ENCODE assay signal across 9 cellular contexts in genomic region chr1:160085686-160086089, GRCh38. TPM values are rescaled to one million over a fixed set of nuclear protein-coding genes. Genes with fewer than 3 reads are reported as not detected.
DNase-seq lines count a peak whose midpoint lies in the region; ATAC-seq and TF ChIP-seq lines count a peak whose summit lies in the region.
"Had no signal": no experiment of that assay in that cellular context is flagged by ENCODE, and none has a peak within 500 bp of the region (broad histone marks: within the 10 kb centered on the region; RNA-seq: fewer than 3 reads in every experiment).

No MANE protein-coding gene starts in this region.

- H3K4me3 ChIP-seq in fibroblast of lung (replicated peaks in 1 of 4; ENCODE audit: control extremely low read depth in 1 of 4, insufficient read depth in 1 of 4, low read depth in 3 of 4, low read length in 4 of 4) (no peak overlapping the region), neural cell (ENCODE audit: low read length) (no peak overlapping the region)

- no peaks in the 10 kb centered on the region for H3F3A ChIP-seq in neural cell (ENCODE audit: insufficient read depth, low read length, poor library complexity, severe bottlenecking)

- no peaks in the 10 kb centered on the region for H3K79me2 ChIP-seq in fibroblast of lung (ENCODE audit: control insufficient read depth, insufficient read depth, low read length)
- H3K79me2 ChIP-seq in neural cell (replicated peaks; ENCODE audit: insufficient read depth, low read length) = no peaks in the 10 kb centered on the region

- H3K9me3 ChIP-seq in fibroblast of lung (ENCODE audit: control insufficient read depth, insufficient read depth, low read depth, low read length) (no peaks in the 10 kb centered on the region), neural cell (ENCODE audit: low read length) (no peaks in the 10 kb centered on the region)

- peaks cover 19% of the 10 kb centered on the region for H3K4me1 Mint-ChIP-seq in activated T-helper 1 cell treated with anti-CD3 and anti-CD28 coated beads, Interleukin-12 subunit alpha, Interleukin-12 subunit beta, Interleukin-2, Interleukin-4 antibody, amounts not matched to agents 30 ng/mL and 10 ng/mL and 1 ng/mL, durations not matched to agents 14 hours and 24 hours and 36 hours (ENCODE audit: low read depth)

- peak; percentile 64 for TF ChIP-seq RAD21 in neural cell (conservative IDR thresholded peaks at IDR 0.05)

- H3K27ac Mint-ChIP-seq in activated T-helper 1 cell treated with anti-CD3 and anti-CD28 coated beads, Interleukin-12 subunit alpha, Interleukin-12 subunit beta, Interleukin-2, Interleukin-4 antibody, amounts not matched to agents 30 ng/mL and 10 ng/mL and 1 ng/mL, durations not matched to agents 14 hours and 24 hours and 36 hours = no peak overlapping the region

- intact Hi-C loops in activated T-helper 1 cell treated with anti-CD3 and anti-CD28 coated beads, Interleukin-12 subunit alpha, Interleukin-12 subunit beta, Interleukin-2, Interleukin-4 antibody, amounts not matched to agents 30 ng/mL and 10 ng/mL and 1 ng/mL, durations not matched to agents 14 hours and 24 hours and 36 hours (cut with micrococcal nuclease) = loop anchor here (1.0 kb wide), 3 partner anchors 14 to 291 kb away; partner anchors contain the start of gene KCNJ10

- no peaks in the 10 kb centered on the region for H3K36me3 Mint-ChIP-seq in activated T-helper 1 cell treated with anti-CD3 and anti-CD28 coated beads, Interleukin-12 subunit alpha, Interleukin-12 subunit beta, Interleukin-2, Interleukin-4 antibody, amounts not matched to agents 30 ng/mL and 10 ng/mL and 1 ng/mL, durations not matched to agents 14 hours and 24 hours and 36 hours (ENCODE audit: low read depth)

- peak; percentile 56 for ATAC-seq in stimulated activated naive CD8-positive, alpha-beta T cell treated with anti-CD3 and anti-CD28 coated beads, Interleukin-15, Interleukin-2, amounts not matched to agents 100 U/mL and 50 U/mL, for 24 hours
- no peak for ATAC-seq in GM21717 (IDR thresholded peaks at IDR 0.05; ENCODE audit: unreplicated experiment)

- no peaks in the 10 kb centered on the region for H3K9me2 ChIP-seq in neural cell (ENCODE audit: insufficient read depth, low read length)

- H2AFZ ChIP-seq in fibroblast of lung (ENCODE audit: low read length) = no peak overlapping the region
- H2AFZ ChIP-seq in neural cell (ENCODE audit: low read depth, low read length) = no peak overlapping the region

- H4K20me1 ChIP-seq in fibroblast of lung (ENCODE audit: control insufficient read depth, extremely low read depth, insufficient read depth, low read length) (no peaks in the 10 kb centered on the region), neural cell (ENCODE audit: insufficient read depth) (no peaks in the 10 kb centered on the region)

- DNase-seq in Daoy (ENCODE audit: low read depth) (peak; percentile 77), LoVo (ENCODE audit: low spot score) (peak; percentile 43), RPMI7951 (ENCODE audit: low read depth) (peak; percentile 41), fibroblast of lung (ENCODE audit: low read depth in 2 of 2) (peak; percentile 48 to 73)
- peak; percentile 56 for DNase-seq in activated T-helper 1 cell treated with anti-CD3 and anti-CD28 coated beads, Interleukin-12 subunit alpha, Interleukin-12 subunit beta, Interleukin-2, Interleukin-4 antibody, amounts not matched to agents 30 ng/mL and 10 ng/mL and 1 ng/mL, durations not matched to agents 14 hours and 24 hours and 36 hours (ENCODE audit: low spot score)
- DNase-seq in stimulated activated naive CD8-positive, alpha-beta T cell treated with anti-CD3 and anti-CD28 coated beads, Interleukin-15, Interleukin-2, amounts not matched to agents 100 U/mL and 50 U/mL, for 24 hours = peak; percentile 87

- H3K4me2 ChIP-seq in fibroblast of lung (ENCODE audit: extremely low read depth, insufficient read depth, low read length) (no peak overlapping the region), neural cell (ENCODE audit: low read length) (no peak overlapping the region)

- no peak for TF ChIP-seq EP300 in neural cell (conservative IDR thresholded peaks at IDR 0.05; ENCODE audit: poor library complexity, severe bottlenecking)

- TF ChIP-seq CTCF in fibroblast of lung (conservative IDR thresholded peaks at IDR 0.05 in 1 of 2, IDR thresholded peaks at IDR 0.05 in 1 of 2; ENCODE audit: low read depth in 1 of 2, low read length in 2 of 2) (peak; percentile 64 to 94), neural cell (IDR thresholded peaks at IDR 0.05; ENCODE audit: poor library complexity, severe bottlenecking) (peak; percentile 72)

- H3K36me3 ChIP-seq in fibroblast of lung (ENCODE audit: control insufficient read depth, insufficient read depth, low read length) (no peaks in the 10 kb centered on the region), neural cell (ENCODE audit: insufficient read depth, low read length) (no peaks in the 10 kb centered on the region)

- H3K27ac ChIP-seq in fibroblast of lung (ENCODE audit: insufficient read depth, low read length) = no peak overlapping the region
- no peak overlapping the region for H3K27ac ChIP-seq in neural cell (ENCODE audit: low read length)

- H3K27me3 ChIP-seq in fibroblast of lung (ENCODE audit: control insufficient read depth, insufficient read depth, low read length) (peaks cover 26% of the 10 kb centered on the region), neural cell (ENCODE audit: insufficient read depth, low read depth, low read length) (peaks cover 7% of the 10 kb centered on the region)

- no peaks in the 10 kb centered on the region for H3K9me3 Mint-ChIP-seq in activated T-helper 1 cell treated with anti-CD3 and anti-CD28 coated beads, Interleukin-12 subunit alpha, Interleukin-12 subunit beta, Interleukin-2, Interleukin-4 antibody, amounts not matched to agents 30 ng/mL and 10 ng/mL and 1 ng/mL, durations not matched to agents 14 hours and 24 hours and 36 hours

- no peaks in the 10 kb centered on the region for H3K4me1 ChIP-seq in fibroblast of lung (ENCODE audit: control insufficient read depth, extremely low read depth, insufficient read depth, low read length)

- no peak overlapping the region for H3K9ac ChIP-seq in fibroblast of lung (ENCODE audit: insufficient read depth, low read length)
- H3K9ac ChIP-seq in neural cell (ENCODE audit: low read length) = no peak overlapping the region

- H3K27me3 Mint-ChIP-seq in activated T-helper 1 cell treated with anti-CD3 and anti-CD28 coated beads, Interleukin-12 subunit alpha, Interleukin-12 subunit beta, Interleukin-2, Interleukin-4 antibody, amounts not matched to agents 30 ng/mL and 10 ng/mL and 1 ng/mL, durations not matched to agents 14 hours and 24 hours and 36 hours (ENCODE audit: insufficient read depth) = peaks cover 28% of the 10 kb centered on the region

- no peak overlapping the region for H3K4me3 Mint-ChIP-seq in activated T-helper 1 cell treated with anti-CD3 and anti-CD28 coated beads, Interleukin-12 subunit alpha, Interleukin-12 subunit beta, Interleukin-2, Interleukin-4 antibody, amounts not matched to agents 30 ng/mL and 10 ng/mL and 1 ng/mL, durations not matched to agents 14 hours and 24 hours and 36 hours

RNA-seq across cellular contexts. Expression of gene KCNJ9, which starts 4.3 kb away (rescaled TPM):
- total RNA-seq in Daoy (2014; rRNA removed; shearing (Covaris generic)) = not detected in 2 replicates
- total RNA-seq in RPMI7951 (2014; rRNA removed; shearing (Covaris generic)) = not detected in 2 replicates
- not detected in 2 replicates for total RNA-seq in activated T-helper 1 cell treated with anti-CD3 and anti-CD28 coated beads, Interleukin-12 subunit alpha, Interleukin-12 subunit beta, Interleukin-2, Interleukin-4 antibody, amounts not matched to agents 30 ng/mL and 10 ng/mL and 1 ng/mL, durations not matched to agents 14 hours and 24 hours and 36 hours
- under 0.01 TPM in 2 replicates for total RNA-seq in fibroblast of lung
- polyA plus RNA-seq in fibroblast of lung (not detected in 2 replicates), neural cell (8.0 and 9.8 TPM in 2 replicates)
- not detected in 2 replicates for polyA plus RNA-seq in fibroblast of lung (2012)
- polyA minus RNA-seq in fibroblast of lung (ENCODE audit: low replicate concordance) (not detected in 2 replicates), neural cell (12.3 and 13.1 TPM in 2 replicates)
- total RNA-seq: activated CD8-positive, alpha-beta memory T cell treated with anti-CD3 and anti-CD28 coated beads for 36 hours had no signal

RNA-seq across cellular contexts. Expression of gene IGSF8, which starts 12.7 kb away (rescaled TPM):
- total RNA-seq in Daoy (2014; rRNA removed; shearing (Covaris generic)) = 26.0 and 27.6 TPM in 2 replicates
- total RNA-seq in RPMI7951 (2014; rRNA removed; shearing (Covaris generic)) = 7.9 and 10.7 TPM in 2 replicates
- total RNA-seq in activated T-helper 1 cell treated with anti-CD3 and anti-CD28 coated beads, Interleukin-12 subunit alpha, Interleukin-12 subunit beta, Interleukin-2, Interleukin-4 antibody, amounts not matched to agents 30 ng/mL and 10 ng/mL and 1 ng/mL, durations not matched to agents 14 hours and 24 hours and 36 hours = 25.5 and 26.3 TPM in 2 replicates
- total RNA-seq in fibroblast of lung = 24.4 and 27.7 TPM in 2 replicates
- 6.2 and 6.5 TPM in 2 replicates for polyA plus RNA-seq in fibroblast of lung
- polyA plus RNA-seq in fibroblast of lung (2012) = 10.9 and 11.3 TPM in 2 replicates
- polyA minus RNA-seq in fibroblast of lung (ENCODE audit: low replicate concordance) = 12.0 and 14.6 TPM in 2 replicates
- 26.9 and 27.3 TPM in 2 replicates for polyA plus RNA-seq in neural cell
- polyA minus RNA-seq in neural cell = 9.5 and 15.1 TPM in 2 replicates

RNA-seq across cellular contexts. Expression of gene KCNJ10, which starts 15.7 kb away (rescaled TPM):
- total RNA-seq in Daoy (2014; rRNA removed; shearing (Covaris generic)) = under 0.01 TPM in 1 of 2 replicates, not detected in the other
- total RNA-seq in RPMI7951 (2014; rRNA removed; shearing (Covaris generic)) = 0.10 and 0.12 TPM in 2 replicates
- not detected in 2 replicates for total RNA-seq in activated T-helper 1 cell treated with anti-CD3 and anti-CD28 coated beads, Interleukin-12 subunit alpha, Interleukin-12 subunit beta, Interleukin-2, Interleukin-4 antibody, amounts not matched to agents 30 ng/mL and 10 ng/mL and 1 ng/mL, durations not matched to agents 14 hours and 24 hours and 36 hours
- total RNA-seq in fibroblast of lung = not detected in 2 replicates
- polyA plus RNA-seq in fibroblast of lung = not detected in 2 replicates
- polyA plus RNA-seq in fibroblast of lung (2012) = not detected in 2 replicates
- polyA minus RNA-seq in fibroblast of lung (ENCODE audit: low replicate concordance) = not detected in 2 replicates
- not detected in 2 replicates for polyA plus RNA-seq in neural cell
- polyA minus RNA-seq in neural cell = not detected in 2 replicates
- total RNA-seq: activated CD8-positive, alpha-beta memory T cell treated with anti-CD3 and anti-CD28 coated beads for 36 hours had no signal

RNA-seq across cellular contexts. Expression of gene ATP1A2, which starts 29.9 kb away (rescaled TPM):
- not detected in 2 replicates for total RNA-seq in Daoy (2014; rRNA removed; shearing (Covaris generic))
- total RNA-seq in RPMI7951 (2014; rRNA removed; shearing (Covaris generic)) = not detected in 2 replicates
- total RNA-seq in activated T-helper 1 cell treated with anti-CD3 and anti-CD28 coated beads, Interleukin-12 subunit alpha, Interleukin-12 subunit beta, Interleukin-2, Interleukin-4 antibody, amounts not matched to agents 30 ng/mL and 10 ng/mL and 1 ng/mL, durations not matched to agents 14 hours and 24 hours and 36 hours = not detected in 2 replicates
- total RNA-seq in fibroblast of lung = 1.8 and 32.9 TPM in 2 replicates
- polyA plus RNA-seq in fibroblast of lung = 0.01 and 0.44 TPM in 2 replicates
- polyA plus RNA-seq in fibroblast of lung (2012) = 0.64 TPM in 1 of 2 replicates, not detected in the other
- polyA minus RNA-seq in fibroblast of lung (ENCODE audit: low replicate concordance) = 1.3 TPM in 1 of 2 replicates, not detected in the other
- 0.12 and 0.14 TPM in 2 replicates for polyA plus RNA-seq in neural cell
- polyA minus RNA-seq in neural cell = 0.23 and 0.49 TPM in 2 replicates
- total RNA-seq: activated CD8-positive, alpha-beta memory T cell treated with anti-CD3 and anti-CD28 coated beads for 36 hours had no signal

RNA-seq across cellular contexts. Expression of gene PIGM, which starts 53.9 kb away (rescaled TPM):
- total RNA-seq in Daoy (2014; rRNA removed; shearing (Covaris generic)) = 5.2 and 5.3 TPM in 2 replicates
- total RNA-seq in RPMI7951 (2014; rRNA removed; shearing (Covaris generic)) = 4.7 and 4.9 TPM in 2 replicates
- total RNA-seq in activated T-helper 1 cell treated with anti-CD3 and anti-CD28 coated beads, Interleukin-12 subunit alpha, Interleukin-12 subunit beta, Interleukin-2, Interleukin-4 antibody, amounts not matched to agents 30 ng/mL and 10 ng/mL and 1 ng/mL, durations not matched to agents 14 hours and 24 hours and 36 hours = 5.4 and 5.5 TPM in 2 replicates
- 4.1 and 4.5 TPM in 2 replicates for total RNA-seq in fibroblast of lung
- polyA plus RNA-seq in fibroblast of lung = 6.4 and 6.7 TPM in 2 replicates
- polyA plus RNA-seq in fibroblast of lung (2012) = 4.3 and 5.4 TPM in 2 replicates
- polyA minus RNA-seq in fibroblast of lung (ENCODE audit: low replicate concordance) = 2.6 and 4.9 TPM in 2 replicates
- polyA plus RNA-seq in neural cell = 3.4 and 3.8 TPM in 2 replicates
- 7.3 and 9.7 TPM in 2 replicates for polyA minus RNA-seq in neural cell
